8 cellular contexts compared by ENCODE assay signal in the genomic region with DNA sequence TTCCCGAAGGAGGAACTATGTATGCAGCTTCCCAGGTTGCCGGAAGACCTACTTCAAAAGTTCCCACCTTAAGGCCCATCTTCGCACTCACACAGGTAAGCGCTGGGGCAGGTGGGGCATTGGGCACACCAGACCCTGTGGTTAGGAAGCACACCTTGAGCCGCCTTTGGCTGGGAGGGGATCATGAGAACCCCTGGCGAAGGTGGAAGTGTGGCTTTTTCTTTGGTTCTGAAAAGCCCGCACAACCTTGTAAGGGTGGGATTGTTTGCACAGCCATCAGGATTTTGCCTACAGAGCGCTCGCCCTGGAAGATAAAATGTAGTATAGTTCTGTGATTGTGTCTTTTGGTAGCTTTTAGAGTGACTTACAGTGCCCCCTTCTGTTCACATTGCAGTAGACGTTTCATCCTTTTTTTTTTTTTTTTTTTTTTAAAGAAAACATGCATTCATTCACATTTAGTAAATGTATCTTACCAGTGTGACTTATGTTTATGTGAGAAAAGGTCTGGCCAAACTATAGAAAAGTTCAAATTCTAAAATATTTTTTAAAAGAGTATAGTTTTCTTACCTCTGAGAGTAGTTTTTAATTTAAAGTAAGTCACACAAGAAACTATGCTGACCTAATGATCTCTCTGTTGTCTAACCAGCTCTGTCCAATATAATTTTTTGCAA. TPM values are rescaled to one million over a fixed set of nuclear protein-coding genes. Genes with fewer than 3 reads are reported as not detected.
DNase-seq lines count a peak whose midpoint lies in the region; ATAC-seq, FAIRE-seq and TF ChIP-seq lines count a peak whose summit lies in the region.

No MANE protein-coding gene starts in this region.

- H3K4me2 ChIP-seq in A549: no peak overlapping the region

- CTCF ChIA-PET in A549 (lab: Yijun Ruan, JAX): interaction anchor here (0.6 to 12.5 kb wide), 51 partner anchors 10 to 645 kb away, joined by 3 to 232 read pairs (median 4); a partner anchor contains a TSS

- H3K4me3 ChIP-seq in A549: no peak overlapping the region
- no peak overlapping the region for H3K4me3 ChIP-seq in astrocyte of the spinal cord (ENCODE audit: low read depth, low read length)
- no peak overlapping the region for H3K4me3 ChIP-seq in upper lobe of right lung

- H3K27ac ChIP-seq in A549 (no peak overlapping the region), upper lobe of right lung (no peak overlapping the region)

- no peaks in the 10 kb centered on the region for H3K27me3 ChIP-seq in upper lobe of right lung

- H3K9me3 ChIP-seq in A549 (0 out of 3 replicates have a peak, but pooled peaks cover 2% of the 10 kb centered on the region), upper lobe of right lung (no peaks in the 10 kb centered on the region)

- TF ChIP-seq RAD21 in A549 (conservative IDR thresholded peaks at IDR 0.05 in 1 of 2, IDR thresholded peaks at IDR 0.05 in 1 of 2): peak; percentile 84 to 85

- no peak for TF ChIP-seq EP300 in A549 (IDR thresholded peaks at IDR 0.05)

- in situ Hi-C loops in astrocyte of the spinal cord (cut with HindIII; ENCODE audit: low sequenced_read_pairs): loop anchor here (25.0 kb wide), 1 partner anchor 236 kb away; no protein-coding TSS in a partner anchor

- ATAC-seq in A549: peak; percentile 56 to 69; a peak in 5 of 6 replicates
- ATAC-seq in upper lobe of right lung: no peak
- ATAC-seq in GM19324 (IDR thresholded peaks at IDR 0.05; ENCODE audit: low FRiP score, unreplicated experiment): no peak
- no peak for ATAC-seq in HG02798 (IDR thresholded peaks at IDR 0.05; ENCODE audit: poor library complexity, unreplicated experiment)

- FAIRE-seq in A549 (lab: Jason Lieb, UNC): no peak

- 54% methylated on average over 10 of the region's 10 CpGs for WGBS in A549 (ENCODE audit: missing lambda C conversion rate)

- intact Hi-C loops in upper lobe of right lung (cut with DNase I): loop anchor here (5.0 to 10.0 kb wide), 2 partner anchors 64 to 236 kb away; no protein-coding TSS in a partner anchor

- peaks cover 74% of the 10 kb centered on the region for H3K36me3 ChIP-seq in upper lobe of right lung

- TF ChIP-seq CTCF in A549 (IDR thresholded peaks at IDR 0.05): peak; percentile 94
- TF ChIP-seq CTCF in astrocyte of the spinal cord (IDR thresholded peaks at IDR 0.05; ENCODE audit: low read depth, low read length): peak; percentile 51
- peak; percentile 70 for TF ChIP-seq CTCF in upper lobe of right lung (IDR thresholded peaks at IDR 0.05)

- no peak for TF ChIP-seq POLR2A in A549 (IDR thresholded peaks at IDR 0.05; ENCODE audit: low read length)

- POLR2A ChIA-PET in A549 (lab: Yijun Ruan, JAX): interaction anchor here (0.6 to 2.0 kb wide), 3 partner anchors 64 to 715 kb away, joined by 4 to 7 read pairs (median 6); a partner anchor contains a TSS

- peak; percentile 56 to 67 for DNase-seq in A549 (ENCODE audit: low read depth in 1 of 2, low spot score in 1 of 2)
- DNase-seq in GF-D8 (lab: John Stamatoyannopoulos, UW): peak; percentile 2
- DNase-seq in NCI-H2171 treated with DMSO at 0.1 percent for 48 hours (lab: John Stamatoyannopoulos, UW): peak; percentile 76
- peak; percentile 55 for DNase-seq in astrocyte of the spinal cord (ENCODE audit: low read depth, low spot score)
- peak; percentile 59 for DNase-seq in kidney glomerular epithelial cell (lab: John Stamatoyannopoulos, UW)
- DNase-seq in upper lobe of right lung: no peak

- H3K4me1 ChIP-seq in A549: no peaks in the 10 kb centered on the region
- peaks cover 25% of the 10 kb centered on the region for H3K4me1 ChIP-seq in upper lobe of right lung

TF ChIP-seq in A549, 52 proteins besides CTCF, POLR2A, EP300 and RAD21:
- TF ChIP-seq CEBPB (IDR thresholded peaks at IDR 0.05) (no peak), SMC3 (IDR thresholded peaks at IDR 0.05) (peak; percentile 71), CBX2 (IDR thresholded peaks at IDR 0.05; ENCODE audit: borderline replicate concordance, low read depth) (no peak)
- TF ChIP-seq, protein P1, sequence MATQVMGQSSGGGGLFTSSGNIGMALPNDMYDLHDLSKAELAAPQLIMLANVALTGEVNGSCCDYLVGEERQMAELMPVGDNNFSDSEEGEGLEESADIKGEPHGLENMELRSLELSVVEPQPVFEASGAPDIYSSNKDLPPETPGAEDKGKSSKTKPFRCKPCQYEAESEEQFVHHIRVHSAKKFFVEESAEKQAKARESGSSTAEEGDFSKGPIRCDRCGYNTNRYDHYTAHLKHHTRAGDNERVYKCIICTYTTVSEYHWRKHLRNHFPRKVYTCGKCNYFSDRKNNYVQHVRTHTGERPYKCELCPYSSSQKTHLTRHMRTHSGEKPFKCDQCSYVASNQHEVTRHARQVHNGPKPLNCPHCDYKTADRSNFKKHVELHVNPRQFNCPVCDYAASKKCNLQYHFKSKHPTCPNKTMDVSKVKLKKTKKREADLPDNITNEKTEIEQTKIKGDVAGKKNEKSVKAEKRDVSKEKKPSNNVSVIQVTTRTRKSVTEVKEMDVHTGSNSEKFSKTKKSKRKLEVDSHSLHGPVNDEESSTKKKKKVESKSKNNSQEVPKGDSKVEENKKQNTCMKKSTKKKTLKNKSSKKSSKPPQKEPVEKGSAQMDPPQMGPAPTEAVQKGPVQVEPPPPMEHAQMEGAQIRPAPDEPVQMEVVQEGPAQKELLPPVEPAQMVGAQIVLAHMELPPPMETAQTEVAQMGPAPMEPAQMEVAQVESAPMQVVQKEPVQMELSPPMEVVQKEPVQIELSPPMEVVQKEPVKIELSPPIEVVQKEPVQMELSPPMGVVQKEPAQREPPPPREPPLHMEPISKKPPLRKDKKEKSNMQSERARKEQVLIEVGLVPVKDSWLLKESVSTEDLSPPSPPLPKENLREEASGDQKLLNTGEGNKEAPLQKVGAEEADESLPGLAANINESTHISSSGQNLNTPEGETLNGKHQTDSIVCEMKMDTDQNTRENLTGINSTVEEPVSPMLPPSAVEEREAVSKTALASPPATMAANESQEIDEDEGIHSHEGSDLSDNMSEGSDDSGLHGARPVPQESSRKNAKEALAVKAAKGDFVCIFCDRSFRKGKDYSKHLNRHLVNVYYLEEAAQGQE (IDR thresholded peaks at IDR 0.05): no peak
TF ChIP-seq in A549: peak in this region for 1.

RNA-seq across cellular contexts. Expression of a gene that starts 5.3 kb away (rescaled TPM):
- polyA plus RNA-seq in A549 (2011; rRNA removed): 8.2 and 10.0 TPM in 2 replicates
- 6.4 and 7.0 TPM in 2 replicates for polyA plus RNA-seq in A549 (2012; cell fraction: cytosol; rRNA removed)
- 7.4 and 8.3 TPM in 2 replicates for polyA plus RNA-seq in A549 (2012; cell fraction: nucleus; rRNA removed)
- 2.4 to 3.0 TPM (median 2.8 TPM) in 3 replicates for polyA plus RNA-seq in A549 (2017; fragmentation: RNase III; extraction: RNeasy Plus Mini Kit Qiagen cat#74134 plus additional on column Dnase treatment)
- polyA minus RNA-seq in A549 (2011; rRNA and poly(A)+ RNA removed): 13.2 and 22.4 TPM in 2 replicates
- 45.6 TPM for total RNA-seq in upper lobe of right lung

RNA-seq across cellular contexts. Expression of a gene that starts 31.6 kb away (rescaled TPM):
- polyA plus RNA-seq in A549 (2011; rRNA removed) (0.53 and 0.68 TPM in 2 replicates), A549 (2017; fragmentation: RNase III; extraction: RNeasy Plus Mini Kit Qiagen cat#74134 plus additional on column Dnase treatment) (0.64 to 1.2 TPM (median 1.1 TPM) in 3 replicates)
- polyA plus RNA-seq in A549 (2012; cell fraction: cytosol; rRNA removed): 0.41 and 0.87 TPM in 2 replicates
- 0.48 and 0.71 TPM in 2 replicates for polyA plus RNA-seq in A549 (2012; cell fraction: nucleus; rRNA removed)
- 0.17 and 1.2 TPM in 2 replicates for polyA minus RNA-seq in A549 (2011; rRNA and poly(A)+ RNA removed)
- total RNA-seq in upper lobe of right lung: 4.5 TPM

Comparison
In these comparisons a context has a peak if more than half of its experiments do, and no peak if none do; other contexts are left out.
1. ATAC-seq: peak in A549 (2 of 2); none in upper lobe of right lung (single experiment), GM19324 (single experiment) and HG02798 (single experiment).
2. Peak in every context shown above with its lines, with median percentiles within 50 percentile points of each other: CTCF ChIP-seq.